Comparison of ENCODE assay signal across 8 cellular contexts in the genomic region with DNA sequence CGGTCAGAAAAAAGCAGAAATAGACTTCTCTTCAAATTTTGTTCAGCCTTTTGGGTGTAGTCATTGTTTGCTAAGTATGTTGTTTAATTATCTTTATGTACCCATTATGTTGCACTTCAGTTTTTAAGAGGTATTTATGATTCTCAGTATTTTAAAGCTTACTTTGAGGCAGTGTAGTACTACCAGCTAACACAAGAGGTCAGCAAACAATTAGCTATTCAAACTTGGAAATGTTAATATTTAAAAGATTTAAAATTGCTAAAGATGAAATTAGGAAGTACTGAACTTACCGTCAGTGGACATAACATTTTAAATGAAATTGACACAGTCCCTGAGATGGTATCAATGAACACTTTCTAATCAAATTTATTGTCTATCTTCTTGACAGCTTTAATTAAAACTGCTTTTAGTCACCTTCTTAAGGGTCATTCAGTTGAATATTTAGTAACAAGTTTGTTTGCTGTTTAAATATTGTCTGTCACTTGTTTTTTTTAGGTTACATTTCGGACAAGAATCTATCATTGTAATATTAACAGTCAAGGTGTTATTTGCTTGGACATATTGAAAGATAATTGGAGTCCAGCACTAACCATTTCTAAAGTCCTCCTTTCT. TPM values are rescaled to one million over a fixed set of nuclear protein-coding genes. Genes with fewer than 3 reads are reported as not detected.
DNase-seq lines count a peak whose midpoint lies in the region; ATAC-seq and TF ChIP-seq lines count a peak whose summit lies in the region.

No MANE protein-coding gene starts in this region.

- peaks cover 0 to 11% of the 10 kb centered on the region in 2 donors for H3K4me1 ChIP-seq in lung (ENCODE audit: control insufficient read depth in 2 of 2, insufficient read depth in 2 of 2, low read length in 2 of 2)

- H3K36me3 ChIP-seq in lung (ENCODE audit: control insufficient read depth in 2 of 2, insufficient read depth in 2 of 2, low read length in 2 of 2): peaks cover 3 to 8% of the 10 kb centered on the region in 2 donors

- no peak overlapping the region for H3K4me3 ChIP-seq in lung

- H3K27me3 ChIP-seq in lung (ENCODE audit: control insufficient read depth, insufficient read depth): no peaks in the 10 kb centered on the region

- no peak for ATAC-seq in lung (ENCODE audit: insufficient read depth, low FRiP score)
- no peak for ATAC-seq in GM19452 (IDR thresholded peaks at IDR 0.05; ENCODE audit: unreplicated experiment)
- ATAC-seq in HG03039 (IDR thresholded peaks at IDR 0.05; ENCODE audit: unreplicated experiment): no peak

- DNase-seq in NCI-H2171 treated with DMSO at 0.1 percent for 48 hours (lab: John Stamatoyannopoulos, UW) (peak; percentile 15), NCI-H2171 (lab: John Stamatoyannopoulos, UW) (no peak), LHCN-M2 (ENCODE audit: low read depth) (peak; percentile 36), lung (ENCODE audit: low spot score) (no peak), NCI-H187 (lab: John Stamatoyannopoulos, UW) (no peak)
- DNase-seq in central memory CD4-positive, alpha-beta T cell: peak; percentile 19

- H3K27ac ChIP-seq in lung (ENCODE audit: low read depth in 1 of 2, low read length in 1 of 2): no peak overlapping the region

- TF ChIP-seq CTCF in lung (IDR thresholded peaks at IDR 0.05; ENCODE audit: control extremely low read depth, extremely low read depth): peak; percentile 65

- 41 to 57% methylated on average over 3 of the region's 3 CpGs for WGBS in lung, 2 donors

- no peaks in the 10 kb centered on the region for H3K9me3 ChIP-seq in lung (ENCODE audit: control insufficient read depth in 2 of 2, insufficient read depth in 1 of 2, low read length in 1 of 2)

RNA-seq across cellular contexts. Expression of a gene that starts 28.1 kb away (rescaled TPM):
- total RNA-seq in LHCN-M2 (2014; rRNA removed): 15.2 and 19.3 TPM in 2 replicates
- 6.3 TPM for polyA plus RNA-seq in LHCN-M2 (2012)
- total RNA-seq in lung: 10 to 100 TPM in 1 of 2 donors, 1 to 10 TPM in 1; 9.8 to 17.1 TPM
- polyA plus RNA-seq in lung: 1 to 10 TPM; 6.7 to 8.4 TPM

RNA-seq across cellular contexts. Expression of a gene that starts 28.2 kb away (rescaled TPM):
- total RNA-seq in LHCN-M2 (2014; rRNA removed) (1,343 and 2,157 TPM in 2 replicates), lung (1,000 to 10,000 TPM; 1,285 to 2,047 TPM)
- 2,998 TPM for polyA plus RNA-seq in LHCN-M2 (2012)
- polyA plus RNA-seq in lung: 1,000 to 10,000 TPM; 2,571 to 3,372 TPM

RNA-seq across cellular contexts. Expression of a gene that starts 56.4 kb away (rescaled TPM):
- 10.4 and 13.7 TPM in 2 replicates for total RNA-seq in LHCN-M2 (2014; rRNA removed)
- polyA plus RNA-seq in LHCN-M2 (2012): 3.8 TPM
- total RNA-seq in lung: 10 to 100 TPM; 33.3 to 35.7 TPM
- polyA plus RNA-seq in lung: 1 to 10 TPM; 6.1 to 9.1 TPM

Comparison
In these comparisons a context has a peak if more than half of its experiments do, and no peak if none do; other contexts are left out.
1. DNase-seq: peak in NCI-H2171 treated with DMSO at 0.1 percent for 48 hours (single experiment), LHCN-M2 (single experiment) and central memory CD4-positive, alpha-beta T cell (single experiment); none in NCI-H2171 (single experiment), lung (single experiment) and NCI-H187 (0 of 2).